ENCODE assay signal across 9 cellular contexts in the genomic region with DNA sequence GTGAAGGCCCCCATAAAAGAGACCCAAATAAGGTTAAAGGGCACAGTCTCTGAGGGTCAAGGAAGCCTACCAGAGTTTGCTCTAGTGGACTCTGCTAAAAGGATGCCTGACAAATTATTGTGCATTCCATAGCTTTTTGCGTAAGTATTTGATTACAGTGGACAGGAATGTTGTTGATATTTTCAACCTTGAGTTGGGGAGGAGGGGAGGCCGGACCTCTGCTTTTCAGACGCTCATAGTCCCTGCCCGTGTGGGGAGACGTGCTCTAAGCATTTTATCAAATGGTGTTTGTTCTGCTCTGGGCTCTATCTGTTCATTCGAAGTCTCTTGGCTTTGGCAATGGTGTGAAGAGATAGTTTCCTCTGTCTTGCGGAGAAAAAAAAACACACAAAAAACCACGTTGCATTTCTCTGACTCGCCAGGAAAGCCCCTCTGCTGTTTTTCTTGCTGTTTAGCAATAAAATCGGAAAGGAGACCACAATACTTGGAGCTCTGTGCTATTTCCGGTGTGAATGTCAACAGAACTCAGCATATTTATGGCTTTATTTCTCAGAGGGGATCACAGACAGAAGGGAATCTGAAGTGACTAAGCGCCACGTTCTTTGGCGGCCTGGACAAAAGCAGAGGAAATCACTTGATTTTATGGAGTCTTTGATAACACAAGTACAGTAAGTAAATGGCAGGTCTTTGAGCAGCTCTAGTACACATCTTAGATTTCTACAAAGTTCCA.
DNase-seq lines count a peak whose midpoint lies in the region; ATAC-seq and TF ChIP-seq lines count a peak whose summit lies in the region.
"Had no signal": no experiment of that assay in that cellular context is flagged by ENCODE, and none has a peak within 500 bp of the region (broad histone marks: within the 10 kb centered on the region; RNA-seq: fewer than 3 reads in every experiment).

No MANE protein-coding gene starts in this region.

- H3K4me3 ChIP-seq in kidney epithelial cell (ENCODE audit: low read depth, low read length): no peak overlapping the region
- H3K4me3 ChIP-seq in aorta (ENCODE audit: low read length in 2 of 2): no peak overlapping the region

- no peak overlapping the region for H3K27ac ChIP-seq in aorta (ENCODE audit: low read depth in 1 of 2, low read length in 2 of 2)

- H3K27ac Mint-ChIP-seq in activated naive CD8-positive, alpha-beta T cell: peak overlapping the region; percentile 35

- H3K4me1 Mint-ChIP-seq in activated naive CD8-positive, alpha-beta T cell (ENCODE audit: low read depth): peaks cover 16% of the 10 kb centered on the region

- H3K27me3 ChIP-seq in kidney epithelial cell (ENCODE audit: control insufficient read depth, insufficient read depth, low read length) (no peaks in the 10 kb centered on the region), aorta (ENCODE audit: control insufficient read depth in 1 of 2, insufficient read depth in 2 of 2, low read length in 1 of 2) (no peaks in the 10 kb centered on the region)

- H3K36me3 ChIP-seq in kidney epithelial cell (ENCODE audit: control insufficient read depth, insufficient read depth, low read length) (no peaks in the 10 kb centered on the region), aorta (ENCODE audit: control insufficient read depth in 1 of 2, insufficient read depth in 2 of 2, low read length in 1 of 2) (no peaks in the 10 kb centered on the region)

- no peaks in the 10 kb centered on the region for H3K4me1 ChIP-seq in aorta (ENCODE audit: control insufficient read depth in 1 of 2, insufficient read depth in 2 of 2, low read length in 2 of 2)

- no peaks in the 10 kb centered on the region for H3K9me3 ChIP-seq in aorta (ENCODE audit: control insufficient read depth, low read length)

- ATAC-seq in Right ventricle myocardium inferior (peak; percentile 10), left ventricle myocardium superior (no peak), aorta (ENCODE audit: low FRiP score) (peak; percentile 41), HG03039 (IDR thresholded peaks at IDR 0.05; ENCODE audit: unreplicated experiment) (no peak), HG02571 (IDR thresholded peaks at IDR 0.05; ENCODE audit: unreplicated experiment) (no peak), HG03045 (IDR thresholded peaks at IDR 0.05; ENCODE audit: unreplicated experiment) (no peak)

- 15 to 21% methylated on average over 14 of the region's 14 CpGs for WGBS in aorta, 2 donors

- H3K9me3 Mint-ChIP-seq in activated naive CD8-positive, alpha-beta T cell (ENCODE audit: low read depth): no peaks in the 10 kb centered on the region

- H3K4me3 Mint-ChIP-seq in activated naive CD8-positive, alpha-beta T cell: no peak overlapping the region

- no peaks in the 10 kb centered on the region for H3K36me3 Mint-ChIP-seq in activated naive CD8-positive, alpha-beta T cell

- intact Hi-C loops in Right ventricle myocardium inferior (cut with DNase I): no loop called here
- intact Hi-C loops in left ventricle myocardium superior (cut with micrococcal nuclease): no loop called here
- intact Hi-C loops in aorta (cut with DNase I): no loop called here

- no peak for TF ChIP-seq CTCF in kidney epithelial cell (IDR thresholded peaks at IDR 0.05; ENCODE audit: insufficient read depth, low read length, poor library complexity, severe bottlenecking)

- H3K27me3 Mint-ChIP-seq in activated naive CD8-positive, alpha-beta T cell: no peaks in the 10 kb centered on the region

- DNase-seq in Right ventricle myocardium inferior (ENCODE audit: missing footprints): no peak
- no peak for DNase-seq in left ventricle myocardium superior
- DNase-seq in kidney epithelial cell (ENCODE audit: low read depth): peak; percentile 54
- DNase-seq in aorta: no peak
- DNase-seq: NCI-H510A treated with DMSO at 0.1 percent for 48 hours had no signal

Comparison
In these comparisons a context has a peak if more than half of its experiments do, and no peak if none do; other contexts are left out.
1. ATAC-seq: peak in Right ventricle myocardium inferior (single experiment) and aorta (single experiment); none in left ventricle myocardium superior (single experiment), HG03039 (single experiment), HG02571 (single experiment) and HG03045 (single experiment).